ENCODE assay signal across 8 cellular contexts in the genomic region with DNA sequence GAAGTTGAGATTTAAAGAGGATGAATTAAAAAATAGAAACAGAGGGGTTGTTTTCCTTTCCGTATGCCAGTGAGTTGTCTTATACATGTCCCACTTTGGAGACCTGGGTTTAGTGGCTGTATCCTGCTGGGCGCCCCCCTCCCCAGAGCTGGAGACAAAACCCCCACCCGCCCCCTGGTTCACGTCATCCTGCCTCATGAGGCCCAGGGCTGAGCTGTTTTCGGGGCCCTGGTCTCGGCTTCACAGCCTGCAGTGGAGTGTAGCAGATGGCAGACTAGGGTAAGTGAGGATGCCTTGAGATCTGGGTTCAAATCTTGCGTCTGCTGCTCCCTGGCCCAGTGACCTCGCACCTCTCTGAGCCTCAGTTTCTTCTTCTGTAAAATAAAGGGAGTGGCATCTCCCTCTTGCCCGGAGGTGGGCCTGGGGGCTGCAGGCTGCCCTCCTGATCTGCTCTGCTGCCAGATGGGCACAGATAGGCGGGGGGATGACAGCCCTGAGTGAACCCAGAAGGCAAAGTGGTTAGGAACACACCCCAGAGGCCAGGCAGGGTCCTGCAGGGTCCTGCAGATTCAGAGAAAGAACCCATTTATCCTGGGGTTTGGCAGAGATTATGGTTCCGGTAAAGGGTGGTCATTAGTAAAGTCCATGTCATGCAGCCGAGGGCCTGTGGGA. TPM values are rescaled to one million over a fixed set of nuclear protein-coding genes. Genes with fewer than 3 reads are reported as not detected.
A peak's percentile ranks its signal among the peaks of the same experiment; 100 is the strongest.
DNase-seq lines count a peak whose midpoint lies in the region; ATAC-seq, FAIRE-seq and TF ChIP-seq lines count a peak whose summit lies in the region.

No MANE protein-coding gene starts in this region.

- ATAC-seq in CD8-positive, alpha-beta T cell: no peak
- no peak for ATAC-seq in GM21526 (IDR thresholded peaks at IDR 0.05; ENCODE audit: low FRiP score, unreplicated experiment)

- H3K14ac ChIP-seq in neuronal stem cell (ENCODE audit: low read length): no peak overlapping the region

- H3K36me3 Mint-ChIP-seq in CD8-positive, alpha-beta T cell: no peaks in the 10 kb centered on the region

- no peak for TF ChIP-seq CTCF in CD8-positive, alpha-beta T cell (IDR thresholded peaks at IDR 0.05)
- TF ChIP-seq CTCF in OCI-LY3 (IDR thresholded peaks at IDR 0.05; ENCODE audit: low read depth, low read length): no peak; the same call in 1 of the 2 replicates
- no peak for TF ChIP-seq CTCF in coronary artery (IDR thresholded peaks at IDR 0.05)

- H2BK120ac ChIP-seq in neuronal stem cell (ENCODE audit: low read depth, low read length): no peak overlapping the region

- no peaks in the 10 kb centered on the region for H4K20me1 ChIP-seq in OCI-LY3 (ENCODE audit: insufficient read depth, low read length)

- no peak overlapping the region for H3K27ac ChIP-seq in CD8-positive, alpha-beta T cell (ENCODE audit: low read depth, low read length)
- peak overlapping the region; percentile 99 for H3K27ac ChIP-seq in OCI-LY3 (ENCODE audit: low read length)
- peak overlapping the region; percentile 67 to 89 for H3K27ac ChIP-seq in coronary artery
- H3K27ac ChIP-seq in neuronal stem cell (replicated peaks; ENCODE audit: low read length): no peak overlapping the region

- no peak overlapping the region for H4K8ac ChIP-seq in neuronal stem cell (ENCODE audit: low read depth, low read length)

- CTCF ChIA-PET in CD8-positive, alpha-beta T cell (lab: Charles Lee): interaction anchor here (0.8 to 1.6 kb wide), 4 partner anchors 25 to 107 kb away, joined by 4 to 5 read pairs (median 4); no protein-coding TSS in a partner anchor

- peak overlapping the region; percentile 97 for H2AK5ac ChIP-seq in neuronal stem cell (ENCODE audit: low read depth, low read length)

- H3K27ac Mint-ChIP-seq in CD8-positive, alpha-beta T cell: peak overlapping the region; percentile 41

- no peaks in the 10 kb centered on the region for H3K9me3 Mint-ChIP-seq in CD8-positive, alpha-beta T cell

- peak overlapping the region; percentile 84 for H2BK15ac ChIP-seq in neuronal stem cell (ENCODE audit: low read length)

- H3K4me3 ChIP-seq in CD8-positive, alpha-beta T cell (ENCODE audit: low read depth, low read length): peak overlapping the region; percentile 57
- peak overlapping the region; percentile 75 for H3K4me3 ChIP-seq in OCI-LY3 (ENCODE audit: low read length)
- peak overlapping the region; percentile 23 for H3K4me3 ChIP-seq in coronary artery
- no peak overlapping the region for H3K4me3 ChIP-seq in neuronal stem cell (ENCODE audit: low read length in 2 of 2)

- no peak overlapping the region for H2AFZ ChIP-seq in OCI-LY3 (ENCODE audit: low read depth, low read length)
- H2AFZ ChIP-seq in neuronal stem cell (ENCODE audit: low read length): no peak overlapping the region

- H3K9ac ChIP-seq in OCI-LY3 (ENCODE audit: low read length) (peak overlapping the region; percentile 92), neuronal stem cell (ENCODE audit: low read depth, low read length, poor library complexity) (no peak overlapping the region)

- peaks cover 39% of the 10 kb centered on the region for H3K4me1 Mint-ChIP-seq in CD8-positive, alpha-beta T cell (ENCODE audit: low read depth)

- H3K4me2 ChIP-seq in OCI-LY3 (ENCODE audit: low read length) (peak overlapping the region; percentile 87), neuronal stem cell (ENCODE audit: insufficient read depth, low read length, poor library complexity, severe bottlenecking) (no peak overlapping the region)

- no peak for DNase-seq in CD8-positive, alpha-beta T cell
- no peak for DNase-seq in coronary artery (ENCODE audit: low spot score)
- DNase-seq in neuronal stem cell (ENCODE audit: low spot score): no peak
- no peak for DNase-seq in H54 (ENCODE audit: insufficient read length, low spot score)
- no peak for DNase-seq in occipital lobe (lab: John Stamatoyannopoulos, UW)
- no peak for DNase-seq in NCI-H526 (lab: John Stamatoyannopoulos, UW)

- peak overlapping the region; percentile 0 for H2BK12ac ChIP-seq in neuronal stem cell (ENCODE audit: low read length)

- intact Hi-C loops in CD8-positive, alpha-beta T cell (cut with DNase I, micrococcal nuclease): loop anchor here (1.0 to 2.0 kb wide), 3 partner anchors 41 to 46 kb away; partner anchors contain the start of gene SOCS3 (in 2 of the 2)

- no peaks in the 10 kb centered on the region for H3K9me3 ChIP-seq in CD8-positive, alpha-beta T cell (ENCODE audit: low read length)
- H3K9me3 ChIP-seq in OCI-LY3 (ENCODE audit: insufficient read depth, low read length) (no peaks in the 10 kb centered on the region), neuronal stem cell (replicated peaks in 1 of 2; ENCODE audit: control insufficient read depth in 2 of 2, insufficient read depth in 1 of 2, low read depth in 1 of 2, low read length in 2 of 2) (no peaks in the 10 kb centered on the region)

- H2BK5ac ChIP-seq in neuronal stem cell (ENCODE audit: low read length): no peak overlapping the region

- H3K27me3 Mint-ChIP-seq in CD8-positive, alpha-beta T cell (ENCODE audit: low read depth): no peaks in the 10 kb centered on the region

- H3K23ac ChIP-seq in neuronal stem cell (ENCODE audit: low read depth, low read length, poor library complexity): peak overlapping the region; percentile 9

- no peaks in the 10 kb centered on the region for H3K27me3 ChIP-seq in CD8-positive, alpha-beta T cell (ENCODE audit: insufficient read depth, low read length)
- H3K27me3 ChIP-seq in OCI-LY3 (ENCODE audit: low read depth, low read length) (no peaks in the 10 kb centered on the region), neuronal stem cell (ENCODE audit: control insufficient read depth in 3 of 3, insufficient read depth in 3 of 3, low read depth in 1 of 3, low read length in 3 of 3) (peaks cover 0 to 17% (median 0%) of the 10 kb centered on the region in 3 experiments)

- H3K36me3 ChIP-seq in CD8-positive, alpha-beta T cell (ENCODE audit: insufficient read depth, low read length): no peaks in the 10 kb centered on the region
- H3K36me3 ChIP-seq in OCI-LY3 (replicated peaks; ENCODE audit: low read depth, low read length) (no peaks in the 10 kb centered on the region), neuronal stem cell (replicated peaks in 1 of 2; ENCODE audit: control insufficient read depth in 2 of 2, insufficient read depth in 2 of 2, low read length in 2 of 2) (no peaks in the 10 kb centered on the region)

- no peak for TF ChIP-seq POLR2A in H54 (IDR thresholded peaks at IDR 0.05; ENCODE audit: low read depth, low read length)

- H3K18ac ChIP-seq in neuronal stem cell (ENCODE audit: low read length): peak overlapping the region; percentile 66

- peaks cover 3% of the 10 kb centered on the region for H3K79me1 ChIP-seq in neuronal stem cell (ENCODE audit: low read depth, low read length)

- no peak overlapping the region for H3K4ac ChIP-seq in neuronal stem cell (ENCODE audit: low read length)

- peaks cover 39% of the 10 kb centered on the region for H3K4me1 ChIP-seq in CD8-positive, alpha-beta T cell (ENCODE audit: insufficient read depth, low read length)
- peaks cover 68% of the 10 kb centered on the region for H3K4me1 ChIP-seq in OCI-LY3 (ENCODE audit: low read length)
- H3K4me1 ChIP-seq in neuronal stem cell (ENCODE audit: control insufficient read depth in 2 of 2, insufficient read depth in 1 of 2, low read depth in 1 of 2, low read length in 2 of 2): peaks cover 26 to 37% of the 10 kb centered on the region in 2 donors

- POLR2A ChIA-PET in CD8-positive, alpha-beta T cell (lab: Charles Lee): interaction anchor here (0.5 to 1.2 kb wide), 3 partner anchors 42 to 63 kb away, joined by 3 to 4 read pairs (median 4); no protein-coding TSS in a partner anchor

- no peak overlapping the region for H4K91ac ChIP-seq in neuronal stem cell (ENCODE audit: low read depth, low read length, poor library complexity)

- peak overlapping the region; percentile 35 for H3K4me3 Mint-ChIP-seq in CD8-positive, alpha-beta T cell

- peaks cover 3% of the 10 kb centered on the region; the same call in 1 of the 2 replicates for H3K79me2 ChIP-seq in OCI-LY3 (ENCODE audit: low read length)

- FAIRE-seq in H54 (lab: Jason Lieb, UNC): no peak

- no CpG with 5 or more reads among the region's 12 CpGs for WGBS in neuronal stem cell (ENCODE audit: extremely low coverage in 2 of 2, insufficient read length in 2 of 2, insufficient replicate concordance in 1 of 2), 2 donors

RNA-seq across cellular contexts. Expression of gene SOCS3, which starts 45.1 kb away (rescaled TPM):
- 100 to 1,000 TPM; 279 to 283 TPM for total RNA-seq in CD8-positive, alpha-beta T cell
- 17.8 TPM for polyA plus RNA-seq in neuronal stem cell (2013, experiment 1 of 2)
- 18.2 TPM for polyA plus RNA-seq in neuronal stem cell (2013, experiment 2 of 2)
- 8.3 TPM for total RNA-seq in occipital lobe

Comparison
In these comparisons a context has a peak if more than half of its experiments do, and no peak if none do; other contexts are left out.
1. H3K27ac ChIP-seq: peak in OCI-LY3 (single experiment) and coronary artery (2 of 2); none in CD8-positive, alpha-beta T cell (single experiment) and neuronal stem cell (single experiment).
2. H3K4me3 ChIP-seq: peak in CD8-positive, alpha-beta T cell (single experiment), OCI-LY3 (single experiment) and coronary artery (single experiment); none in neuronal stem cell (0 of 2).
3. RNA of gene SOCS3, which starts 45.1 kb away (total RNA-seq): 279 to 283 TPM in CD8-positive, alpha-beta T cell; 8.3 TPM in occipital lobe (single experiment); every median in the first group is over 10 times any median in the second.